1 cellular context compared by ENCODE assay signal in the genomic region with DNA sequence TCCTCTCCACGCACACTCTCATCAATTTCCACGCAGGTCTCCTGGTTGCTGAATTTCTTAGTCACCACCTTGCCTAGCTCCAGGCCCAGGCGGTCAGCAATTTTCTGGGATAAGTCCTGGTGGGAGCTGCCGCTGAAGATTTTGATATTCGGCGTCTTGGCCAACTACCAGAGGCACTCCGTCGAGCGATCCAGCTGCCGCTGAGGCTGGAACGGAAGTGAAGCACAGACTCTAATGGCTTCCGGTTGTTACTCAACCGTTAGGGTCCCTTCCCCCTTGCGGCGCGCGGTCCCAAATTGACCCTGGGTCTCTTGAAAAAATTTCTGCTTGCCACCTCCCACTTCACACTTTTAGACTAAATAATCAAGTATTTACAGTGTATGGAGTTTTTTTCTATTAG.
TF ChIP-seq lines count a peak whose summit lies in the region.

A gene (minus strand): TSS at position 219 of the 400 bp plus-strand sequence.

TF ChIP-seq in SK-N-SH, 30 proteins besides CTCF, POLR2A, EP300 and RAD21 (continued from another document):
- TF ChIP-seq, protein P1, sequence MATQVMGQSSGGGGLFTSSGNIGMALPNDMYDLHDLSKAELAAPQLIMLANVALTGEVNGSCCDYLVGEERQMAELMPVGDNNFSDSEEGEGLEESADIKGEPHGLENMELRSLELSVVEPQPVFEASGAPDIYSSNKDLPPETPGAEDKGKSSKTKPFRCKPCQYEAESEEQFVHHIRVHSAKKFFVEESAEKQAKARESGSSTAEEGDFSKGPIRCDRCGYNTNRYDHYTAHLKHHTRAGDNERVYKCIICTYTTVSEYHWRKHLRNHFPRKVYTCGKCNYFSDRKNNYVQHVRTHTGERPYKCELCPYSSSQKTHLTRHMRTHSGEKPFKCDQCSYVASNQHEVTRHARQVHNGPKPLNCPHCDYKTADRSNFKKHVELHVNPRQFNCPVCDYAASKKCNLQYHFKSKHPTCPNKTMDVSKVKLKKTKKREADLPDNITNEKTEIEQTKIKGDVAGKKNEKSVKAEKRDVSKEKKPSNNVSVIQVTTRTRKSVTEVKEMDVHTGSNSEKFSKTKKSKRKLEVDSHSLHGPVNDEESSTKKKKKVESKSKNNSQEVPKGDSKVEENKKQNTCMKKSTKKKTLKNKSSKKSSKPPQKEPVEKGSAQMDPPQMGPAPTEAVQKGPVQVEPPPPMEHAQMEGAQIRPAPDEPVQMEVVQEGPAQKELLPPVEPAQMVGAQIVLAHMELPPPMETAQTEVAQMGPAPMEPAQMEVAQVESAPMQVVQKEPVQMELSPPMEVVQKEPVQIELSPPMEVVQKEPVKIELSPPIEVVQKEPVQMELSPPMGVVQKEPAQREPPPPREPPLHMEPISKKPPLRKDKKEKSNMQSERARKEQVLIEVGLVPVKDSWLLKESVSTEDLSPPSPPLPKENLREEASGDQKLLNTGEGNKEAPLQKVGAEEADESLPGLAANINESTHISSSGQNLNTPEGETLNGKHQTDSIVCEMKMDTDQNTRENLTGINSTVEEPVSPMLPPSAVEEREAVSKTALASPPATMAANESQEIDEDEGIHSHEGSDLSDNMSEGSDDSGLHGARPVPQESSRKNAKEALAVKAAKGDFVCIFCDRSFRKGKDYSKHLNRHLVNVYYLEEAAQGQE (IDR thresholded peaks at IDR 0.05; ENCODE audit: low read depth, low read length), result no peak
